In genomic region chr1:225493591-225494246, GRCh38 we compare ENCODE assay signal across 23 cellular contexts.
"Had no signal": no experiment of that assay in that cellular context is flagged by ENCODE, and none has a peak within 500 bp of the region (broad histone marks: within the 10 kb centered on the region; RNA-seq: fewer than 3 reads in every experiment).

No MANE protein-coding gene starts in this region.

- H3K9me3 Mint-ChIP-seq: immature natural killer cell, mesothelial cell of epicardium had no signal

- FAIRE-seq: colon, endothelial cell of umbilical vein, frontal cortex, kidney had no signal

- H3K4me3 ChIP-seq: coronary artery, dorsolateral prefrontal cortex, esophagus muscularis mucosa, gastroesophageal sphincter, heart left ventricle, hepatocyte, left lung, lower lobe of right lung had no signal

- H3K9me3 ChIP-seq: esophagus muscularis mucosa, gastroesophageal sphincter, heart left ventricle, left lung, lower lobe of right lung had no signal

- H3K27ac Mint-ChIP-seq: immature natural killer cell, mesothelial cell of epicardium had no signal

- H3K4me1 Mint-ChIP-seq: immature natural killer cell had no signal

- H3K36me3 ChIP-seq: left lung had no signal

- H3K27ac ChIP-seq: coronary artery, dorsolateral prefrontal cortex, esophagus muscularis mucosa, foreskin keratinocyte, gastroesophageal sphincter, heart left ventricle, hepatocyte, left lung, lower lobe of right lung had no signal

- DNase-seq: dermis blood vessel endothelial cell; dorsolateral prefrontal cortex; effector CD4-positive, alpha-beta T cell; effector memory CD4-positive, alpha-beta T cell; foreskin keratinocyte; heart left ventricle; hypothalamus; immature natural killer cell; islet precursor cell; kidney; kidney glomerular epithelial cell; left lung; left ventricle myocardium superior; lower lobe of right lung; mesenchymal stem cell had no signal

- ATAC-seq: foreskin keratinocyte, gastroesophageal sphincter, heart left ventricle, left lung, left ventricle myocardium superior, lower lobe of right lung had no signal

- H3K4me3 Mint-ChIP-seq: immature natural killer cell, mesothelial cell of epicardium had no signal

- H3K4me1 ChIP-seq: foreskin keratinocyte, left lung, lower lobe of right lung had no signal
